Comparison of ENCODE assay signal across 8 cellular contexts in the genomic region with DNA sequence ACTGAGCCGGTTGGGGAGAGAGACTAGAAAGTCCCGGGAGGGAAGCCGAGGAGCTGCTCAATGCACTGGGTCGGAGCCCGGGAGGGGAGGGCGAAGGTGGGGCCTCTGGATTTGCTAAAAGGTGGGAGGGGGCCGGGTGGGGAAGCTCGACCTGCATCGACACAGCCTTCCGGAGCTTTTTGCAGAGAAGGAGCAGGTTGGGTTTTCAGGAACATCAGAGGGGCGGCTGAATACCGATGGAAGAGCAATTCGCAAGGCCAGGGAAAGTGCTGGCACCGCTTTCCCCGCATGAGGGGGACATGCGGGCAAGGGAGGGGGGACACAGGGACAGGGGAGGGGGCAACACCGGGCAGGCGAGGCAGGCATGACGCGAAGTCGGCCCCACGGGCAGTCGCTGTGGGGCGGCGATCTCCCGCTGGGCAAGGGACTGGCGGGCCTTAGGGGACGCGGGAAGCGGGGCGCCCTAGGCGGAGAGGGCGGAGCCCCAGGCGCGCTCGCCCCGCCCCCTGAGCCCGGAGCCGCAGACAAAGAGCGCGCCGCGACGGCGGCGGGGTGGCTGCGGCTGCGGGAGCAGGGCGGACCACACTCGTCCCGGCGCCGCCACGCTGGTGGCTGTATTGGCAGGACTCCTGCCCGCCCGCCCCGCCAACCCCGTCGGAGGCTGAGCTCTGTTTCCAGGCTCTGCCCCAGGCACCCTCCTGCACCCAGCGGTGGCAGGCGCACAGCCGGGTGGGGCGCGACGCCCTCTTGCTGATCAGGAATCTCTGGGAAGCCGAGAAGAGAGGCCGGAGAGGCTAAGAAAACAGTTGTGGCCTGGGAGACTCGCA. TPM values are rescaled to one million over a fixed set of nuclear protein-coding genes. Genes with fewer than 3 reads are reported as not detected.
DNase-seq lines count a peak whose midpoint lies in the region; ATAC-seq, FAIRE-seq and TF ChIP-seq lines count a peak whose summit lies in the region.

No MANE protein-coding gene starts in this region.

- no peaks in the 10 kb centered on the region for H3K36me3 ChIP-seq in H7 (replicated peaks; ENCODE audit: control insufficient read depth, insufficient read depth, low read length)
- H3K36me3 ChIP-seq in mammary epithelial cell (ENCODE audit: insufficient read depth, low read length) = no peaks in the 10 kb centered on the region

- no peak for TF ChIP-seq EP300 in A549 (IDR thresholded peaks at IDR 0.05)

- TF ChIP-seq RAD21 in A549 (conservative IDR thresholded peaks at IDR 0.05 in 1 of 2, IDR thresholded peaks at IDR 0.05 in 1 of 2) = no peak

- no peak for TF ChIP-seq CTCF in A549 (IDR thresholded peaks at IDR 0.05)
- no peak for TF ChIP-seq CTCF in mammary epithelial cell (conservative IDR thresholded peaks at IDR 0.05 in 1 of 2, IDR thresholded peaks at IDR 0.05 in 1 of 2; ENCODE audit: extremely low read depth in 1 of 2, insufficient read depth in 1 of 2, low read depth in 1 of 2, low read length in 2 of 2)

- BruUV-seq in mammary epithelial cell (replicated peaks; lab: Mats Ljungman, UMichigan) = no TSS peak

- peak; percentile 61 for TF ChIP-seq POLR2A in A549 (IDR thresholded peaks at IDR 0.05; ENCODE audit: low read length)

- DNase-seq in A549 (ENCODE audit: low read depth in 1 of 2, low spot score in 1 of 2) (peak in 1 of 2 experiments; percentile 57), H7 (peak; percentile 96), mammary epithelial cell (no peak), left lobe of liver (ENCODE audit: low spot score) (no peak), cerebellar cortex (ENCODE audit: low spot score) (no peak), NCI-H2029 treated with DMSO at 0.1 percent for 48 hours (lab: John Stamatoyannopoulos, UW) (no peak)
- DNase-seq in T-helper 2 cell treated with Interferon-gamma antibody and Interleukin-4, amounts not matched to agents 5 μg/mL and 100 μg/mL, for 36 hours (ENCODE audit: low spot score) = peak; percentile 51
- DNase-seq in stimulated activated CD8-positive, alpha-beta memory T cell treated with anti-CD3 and anti-CD28 coated beads, Interleukin-4, amount 100 ng/mL, for 24 hours (ENCODE audit: low read depth) = peak; percentile 34

- peaks cover 29% of the 10 kb centered on the region for H3K4me1 Mint-ChIP-seq in T-helper 2 cell treated with Interferon-gamma antibody and Interleukin-4, amounts not matched to agents 5 μg/mL and 100 μg/mL, for 36 hours (ENCODE audit: low read depth)

- ATAC-seq in A549 (peak; percentile 85 to 92), left lobe of liver (peak; percentile 79)

- POLR2A ChIA-PET in A549 (lab: Yijun Ruan, JAX) = interaction anchor here (0.6 kb wide), 1 partner anchor 21 kb away, joined by 6 read pairs; no protein-coding TSS in a partner anchor

- no peaks in the 10 kb centered on the region for H3K36me3 Mint-ChIP-seq in T-helper 2 cell treated with Interferon-gamma antibody and Interleukin-4, amounts not matched to agents 5 μg/mL and 100 μg/mL, for 36 hours (ENCODE audit: low read depth)

- no peaks in the 10 kb centered on the region for H3K9me3 Mint-ChIP-seq in T-helper 2 cell treated with Interferon-gamma antibody and Interleukin-4, amounts not matched to agents 5 μg/mL and 100 μg/mL, for 36 hours

- in situ Hi-C loops in mammary epithelial cell (cut with MboI; ENCODE audit: low sequenced_read_pairs in 2 of 2) = no loop called here

- H3K4me3 ChIP-seq in A549 = peak overlapping the region; percentile 55
- peak overlapping the region; percentile 37 for H3K4me3 ChIP-seq in H7 (ENCODE audit: insufficient read depth, low read depth, low read length)
- peak overlapping the region in 2 of 3 experiments; percentile 16 to 21 for H3K4me3 ChIP-seq in mammary epithelial cell (replicated peaks in 1 of 3; ENCODE audit: insufficient read depth in 1 of 3, low read depth in 2 of 3, low read length in 3 of 3)

- no peaks in the 10 kb centered on the region for H3K9me3 ChIP-seq in A549
- peaks cover 2% of the 10 kb centered on the region for H3K9me3 ChIP-seq in mammary epithelial cell (replicated peaks; ENCODE audit: insufficient read depth, low read length)

- FAIRE-seq in A549 (lab: Jason Lieb, UNC) = no peak

- dilution Hi-C loops in mammary epithelial cell (cut with HindIII; ENCODE audit: low sequenced_read_pairs) = no loop called here

- no peaks in the 10 kb centered on the region for H3K79me2 ChIP-seq in mammary epithelial cell (ENCODE audit: insufficient read depth, low read length)

- H3K4me2 ChIP-seq in A549 (peak overlapping the region; percentile 96), mammary epithelial cell (ENCODE audit: insufficient read depth, low read depth, low read length) (peak overlapping the region; percentile 71)

- peaks cover 18% of the 10 kb centered on the region for H3K27me3 Mint-ChIP-seq in T-helper 2 cell treated with Interferon-gamma antibody and Interleukin-4, amounts not matched to agents 5 μg/mL and 100 μg/mL, for 36 hours (ENCODE audit: low read depth)

- H3K4me3 Mint-ChIP-seq in T-helper 2 cell treated with Interferon-gamma antibody and Interleukin-4, amounts not matched to agents 5 μg/mL and 100 μg/mL, for 36 hours = peak overlapping the region; percentile 57

- peak overlapping the region; percentile 19 for H2AFZ ChIP-seq in mammary epithelial cell (ENCODE audit: low read depth, low read length)

- WGBS in A549 (ENCODE audit: missing lambda C conversion rate) = 56% methylated on average over 16 of the region's 68 CpGs
- 0% methylated on average over 2 of the region's 68 CpGs for WGBS in mammary epithelial cell (ENCODE audit: low coverage, missing lambda C conversion rate)

- CTCF ChIA-PET in A549 (lab: Yijun Ruan, JAX) = interaction anchor here (1.1 to 2.5 kb wide), 5 partner anchors 22 to 209 kb away, joined by 3 to 10 read pairs (median 3); no protein-coding TSS in a partner anchor
- CTCF ChIA-PET in mammary epithelial cell (lab: Charles Lee; ENCODE audit: low non-redundant PET) = no interaction called here

- H3K4me1 ChIP-seq in A549 (no peaks in the 10 kb centered on the region; the same call in 2 of the 3 replicates), mammary epithelial cell (ENCODE audit: insufficient read depth, low read length) (peaks cover 3% of the 10 kb centered on the region)

- no peaks in the 10 kb centered on the region for H3K27me3 ChIP-seq in H7 (ENCODE audit: control insufficient read depth, insufficient read depth, low read length)
- H3K27me3 ChIP-seq in mammary epithelial cell (ENCODE audit: insufficient read depth, low read length) = no peaks in the 10 kb centered on the region

- intact Hi-C loops in mammary epithelial cell (cut with micrococcal nuclease) = no loop called here

- no peak overlapping the region for H3K27ac Mint-ChIP-seq in T-helper 2 cell treated with Interferon-gamma antibody and Interleukin-4, amounts not matched to agents 5 μg/mL and 100 μg/mL, for 36 hours

- no peak overlapping the region for H3K9ac ChIP-seq in mammary epithelial cell (ENCODE audit: insufficient read depth, low read length)

- H4K20me1 ChIP-seq in mammary epithelial cell (ENCODE audit: insufficient read depth, low read length) = no peaks in the 10 kb centered on the region

- H3K27ac ChIP-seq in A549 = peak overlapping the region; percentile 74 to 91
- H3K27ac ChIP-seq in mammary epithelial cell (ENCODE audit: insufficient read depth, low read depth, low read length) = no peak overlapping the region

RNA-seq across cellular contexts. Expression of a gene that starts 11.6 kb away (rescaled TPM):
- polyA plus RNA-seq in A549 (2011; rRNA removed) = 1.2 and 1.3 TPM in 2 replicates
- 1.7 and 2.0 TPM in 2 replicates for polyA plus RNA-seq in A549 (2012; cell fraction: cytosol; rRNA removed)
- polyA plus RNA-seq in A549 (2012; cell fraction: nucleus; rRNA removed) = 4.9 and 5.2 TPM in 2 replicates
- 2.3 to 3.0 TPM (median 2.4 TPM) in 3 replicates for polyA plus RNA-seq in A549 (2017; fragmentation: RNase III; extraction: RNeasy Plus Mini Kit Qiagen cat#74134 plus additional on column Dnase treatment)
- 1.3 and 1.6 TPM in 2 replicates for polyA minus RNA-seq in A549 (2011; rRNA and poly(A)+ RNA removed)
- total RNA-seq in H7 (2014; rRNA removed; shearing (Covaris generic)) = 73.0 and 76.3 TPM in 2 replicates
- under 1 TPM; 0.33 to 0.54 TPM for total RNA-seq in mammary epithelial cell
- polyA plus RNA-seq in mammary epithelial cell = 0.23 TPM
- polyA minus RNA-seq in mammary epithelial cell = not detected
- total RNA-seq in left lobe of liver = 0.91 TPM

RNA-seq across cellular contexts. Expression of a gene that starts 24.3 kb away (rescaled TPM):
- polyA plus RNA-seq in A549 (2011; rRNA removed) (212 and 293 TPM in 2 replicates), A549 (2017; fragmentation: RNase III; extraction: RNeasy Plus Mini Kit Qiagen cat#74134 plus additional on column Dnase treatment) (347 to 354 TPM (median 352 TPM) in 3 replicates), mammary epithelial cell (276 TPM)
- 446 and 484 TPM in 2 replicates for polyA plus RNA-seq in A549 (2012; cell fraction: cytosol; rRNA removed)
- 340 and 444 TPM in 2 replicates for polyA plus RNA-seq in A549 (2012; cell fraction: nucleus; rRNA removed)
- polyA minus RNA-seq in A549 (2011; rRNA and poly(A)+ RNA removed) = 139 and 189 TPM in 2 replicates
- total RNA-seq in H7 (2014; rRNA removed; shearing (Covaris generic)) = 148 and 198 TPM in 2 replicates
- total RNA-seq in mammary epithelial cell (100 to 1,000 TPM; 104 to 173 TPM), left lobe of liver (211 TPM)
- polyA minus RNA-seq in mammary epithelial cell = 111 TPM

RNA-seq across cellular contexts. Expression of a gene that starts 24.6 kb away (rescaled TPM):
- polyA plus RNA-seq in A549 (2011; rRNA removed) (45.6 and 50.7 TPM in 2 replicates), A549 (2017; fragmentation: RNase III; extraction: RNeasy Plus Mini Kit Qiagen cat#74134 plus additional on column Dnase treatment) (58.5 to 60.3 TPM (median 59.9 TPM) in 3 replicates), mammary epithelial cell (89.3 TPM)
- polyA plus RNA-seq in A549 (2012; cell fraction: cytosol; rRNA removed) = 115 and 121 TPM in 2 replicates
- polyA plus RNA-seq in A549 (2012; cell fraction: nucleus; rRNA removed) = 209 and 300 TPM in 2 replicates
- polyA minus RNA-seq in A549 (2011; rRNA and poly(A)+ RNA removed) = 102 and 107 TPM in 2 replicates
- 63.3 and 76.2 TPM in 2 replicates for total RNA-seq in H7 (2014; rRNA removed; shearing (Covaris generic))
- total RNA-seq in mammary epithelial cell (10 to 100 TPM; 40.5 to 54.9 TPM), left lobe of liver (25.4 TPM)
- 76.4 TPM for polyA minus RNA-seq in mammary epithelial cell

RNA-seq across cellular contexts. Expression of a gene that starts 37.9 kb away (rescaled TPM):
- polyA plus RNA-seq in A549 (2011; rRNA removed) (not detected in 2 replicates), A549 (2017; fragmentation: RNase III; extraction: RNeasy Plus Mini Kit Qiagen cat#74134 plus additional on column Dnase treatment) (0.03 to 0.08 TPM (median 0.05 TPM) in 3 replicates), mammary epithelial cell (0.10 TPM)
- 0.04 and 0.08 TPM in 2 replicates for polyA plus RNA-seq in A549 (2012; cell fraction: cytosol; rRNA removed)
- polyA plus RNA-seq in A549 (2012; cell fraction: nucleus; rRNA removed) = 0.17 and 0.35 TPM in 2 replicates
- not detected in 2 replicates for polyA minus RNA-seq in A549 (2011; rRNA and poly(A)+ RNA removed)
- total RNA-seq in H7 (2014; rRNA removed; shearing (Covaris generic)) = not detected in 2 replicates
- total RNA-seq in mammary epithelial cell (under 1 TPM; 0.09 to 0.33 TPM), left lobe of liver (not detected)
- not detected for polyA minus RNA-seq in mammary epithelial cell

RNA-seq across cellular contexts. Expression of a gene that starts 54.7 kb away (rescaled TPM):
- 1.1 and 1.2 TPM in 2 replicates for polyA plus RNA-seq in A549 (2011; rRNA removed)
- 4.1 and 5.5 TPM in 2 replicates for polyA plus RNA-seq in A549 (2012; cell fraction: cytosol; rRNA removed)
- polyA plus RNA-seq in A549 (2012; cell fraction: nucleus; rRNA removed) = 16.1 and 22.5 TPM in 2 replicates
- polyA plus RNA-seq in A549 (2017; fragmentation: RNase III; extraction: RNeasy Plus Mini Kit Qiagen cat#74134 plus additional on column Dnase treatment) = 2.5 to 3.9 TPM (median 3.1 TPM) in 3 replicates
- polyA minus RNA-seq in A549 (2011; rRNA and poly(A)+ RNA removed) = 2.0 and 3.2 TPM in 2 replicates
- total RNA-seq in H7 (2014; rRNA removed; shearing (Covaris generic)) = 0.07 TPM in 1 of 2 replicates, not detected in the other
- 10 to 100 TPM; 15.2 to 24.6 TPM for total RNA-seq in mammary epithelial cell
- 12.0 TPM for polyA plus RNA-seq in mammary epithelial cell
- 3.6 TPM for polyA minus RNA-seq in mammary epithelial cell
- total RNA-seq in left lobe of liver = 1.4 TPM

Comparison
In these comparisons a context has a peak if more than half of its experiments do, and no peak if none do; other contexts are left out.
1. DNase-seq: peak in H7 (single experiment), T-helper 2 cell treated with Interferon-gamma antibody and Interleukin-4, amounts not matched to agents 5 μg/mL and 100 μg/mL, for 36 hours (single experiment) and stimulated activated CD8-positive, alpha-beta memory T cell treated with anti-CD3 and anti-CD28 coated beads, Interleukin-4, amount 100 ng/mL, for 24 hours (single experiment); none in mammary epithelial cell (single experiment), left lobe of liver (single experiment), cerebellar cortex (single experiment) and NCI-H2029 treated with DMSO at 0.1 percent for 48 hours (single experiment).
2. RNA of a gene that starts 11.6 kb away (total RNA-seq): 73.0 to 76.3 TPM in H7; 0.91 TPM in left lobe of liver (single experiment) and 0.33 to 0.54 TPM in mammary epithelial cell; every median in the first group is over 10 times any median in the second.
3. Peak in every context shown above with its lines, with median percentiles within 50 percentile points of each other: H3K4me3 ChIP-seq.